Comparison of ENCODE assay signal across 10 cellular contexts in the genomic region with DNA sequence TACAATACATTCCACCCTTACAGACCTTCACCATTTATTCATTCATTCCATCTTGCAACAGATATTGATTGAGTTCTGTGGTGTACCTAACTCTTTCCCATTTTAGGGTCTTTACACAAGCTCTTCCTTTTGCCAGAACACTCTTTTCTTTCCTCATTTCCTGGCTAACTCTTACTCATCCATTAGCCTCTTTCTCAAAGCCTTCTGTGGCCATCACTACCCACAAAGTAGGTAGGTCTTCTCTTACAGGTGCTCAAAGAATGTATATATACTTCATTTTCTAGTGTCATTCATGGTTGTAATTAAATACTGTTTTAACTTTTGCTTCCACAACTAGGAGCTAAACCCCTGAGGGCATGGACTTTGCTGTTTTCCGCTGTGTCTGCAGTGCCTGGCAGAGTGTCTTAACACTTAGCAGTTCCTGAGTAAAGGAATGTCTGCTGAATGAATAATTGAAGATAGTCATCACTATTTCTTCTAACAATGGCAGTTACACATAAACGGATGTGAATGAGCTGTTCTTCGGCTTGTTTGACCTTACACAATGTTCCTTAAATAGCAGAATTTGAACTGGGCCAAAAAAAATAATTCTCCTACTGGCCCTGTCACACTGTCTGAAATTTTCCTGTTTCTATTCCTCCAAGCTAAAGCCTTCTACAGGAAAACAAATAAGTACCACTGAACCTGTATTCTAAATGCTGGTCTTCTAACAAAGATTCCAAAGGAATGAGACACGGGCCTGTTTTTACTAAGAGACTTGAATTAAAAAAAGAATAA. TPM values are rescaled to one million over a fixed set of nuclear protein-coding genes. Genes with fewer than 3 reads are reported as not detected.
DNase-seq lines count a peak whose midpoint lies in the region; ATAC-seq, FAIRE-seq and TF ChIP-seq lines count a peak whose summit lies in the region.
"Had no signal": no experiment of that assay in that cellular context is flagged by ENCODE, and none has a peak within 500 bp of the region (broad histone marks: within the 10 kb centered on the region; RNA-seq: fewer than 3 reads in every experiment).

No MANE protein-coding gene starts in this region.

- CTCF ChIA-PET in SK-N-SH (lab: Yijun Ruan, JAX): interaction anchor here (0.6 to 2.2 kb wide), 4 partner anchors 15 to 68 kb away, joined by 3 to 7 read pairs (median 3); partner anchors contain the start of gene BCAP29

- TF ChIP-seq EP300 in SK-N-SH (IDR thresholded peaks at IDR 0.05; ENCODE audit: borderline replicate concordance in 1 of 2, low read depth in 1 of 2, low read length in 1 of 2): peak in 1 of 2 experiments; percentile 90; a peak in 3 of 4 replicates

- peaks cover 2 to 25% of the 10 kb centered on the region in 2 experiments; a peak in 3 of 4 replicates for H3K4me1 ChIP-seq in SK-N-SH (ENCODE audit: control insufficient read depth in 1 of 2, insufficient read depth in 2 of 2, low read depth in 1 of 2, low read length in 1 of 2)
- H3K4me1 ChIP-seq in small intestine (ENCODE audit: control insufficient read depth in 2 of 2, insufficient read depth in 1 of 2, low read depth in 1 of 2, low read length in 1 of 2): no peaks in the 10 kb centered on the region

- H3K27ac ChIP-seq in SK-N-SH (ENCODE audit: low read depth in 2 of 2, low read length in 1 of 2) (peak overlapping the region; percentile 62 to 97; a peak in 3 of 4 replicates), small intestine (ENCODE audit: low read depth in 1 of 2, low read length in 1 of 2) (peak overlapping the region in 1 of 2 donors; percentile 44)

- ATAC-seq in HG03565 (IDR thresholded peaks at IDR 0.05; ENCODE audit: unreplicated experiment): no peak

- no peaks in the 10 kb centered on the region for H3K27me3 ChIP-seq in SK-N-SH (ENCODE audit: insufficient read depth)
- H3K27me3 ChIP-seq in small intestine (ENCODE audit: control insufficient read depth in 2 of 2, insufficient read depth in 2 of 2, low read length in 2 of 2): no peaks in the 10 kb centered on the region

- no peak for FAIRE-seq in small intestine (lab: Jason Lieb, UNC)
- FAIRE-seq: G401.6 had no signal

- DNase-seq in ELR (ENCODE audit: low read depth) (peak; percentile 95), SK-N-SH (no peak), fibroblast of the conjunctiva (ENCODE audit: low read depth) (peak; percentile 55), pons (ENCODE audit: low spot score) (peak; percentile 47), T-helper 9 cell (no peak), small intestine (no peak)
- DNase-seq in stimulated activated CD4-positive, alpha-beta T cell treated with anti-CD3 and anti-CD28 coated beads, Interleukin-4, amount 100 ng/mL, for 4 hours: no peak
- DNase-seq: SHP77 had no signal

- no peak overlapping the region; a peak in 1 of 4 replicates for H3K4me3 ChIP-seq in SK-N-SH (ENCODE audit: low read depth in 2 of 2, low read length in 1 of 2)
- no peak overlapping the region for H3K4me3 ChIP-seq in small intestine (ENCODE audit: low read depth in 1 of 2, low read length in 2 of 2)

- peaks cover 15% of the 10 kb centered on the region; the same call in 1 of the 2 replicates for H3K79me2 ChIP-seq in SK-N-SH (ENCODE audit: insufficient read depth)

- POLR2A ChIA-PET in SK-N-SH (lab: Yijun Ruan, JAX): no interaction called here

- peak overlapping the region; percentile 62 for H3K4me2 ChIP-seq in SK-N-SH

- H4K20me1 ChIP-seq in SK-N-SH (ENCODE audit: insufficient read depth): no peaks in the 10 kb centered on the region

- no peak for TF ChIP-seq CTCF in SK-N-SH (IDR thresholded peaks at IDR 0.05)

- peak overlapping the region; percentile 52 for H3K9ac ChIP-seq in SK-N-SH

- 14% methylated on average over 4 of the region's 4 CpGs for WGBS in SK-N-SH (ENCODE audit: low lambda C conversion rate)
- 71 to 93% (median 91%) methylated on average over 4 of the region's 4 CpGs for WGBS in small intestine, 3 donors

- peaks cover 57% of the 10 kb centered on the region for H3F3A ChIP-seq in SK-N-SH (replicated peaks; ENCODE audit: insufficient read depth)

- TF ChIP-seq RAD21 in SK-N-SH (IDR thresholded peaks at IDR 0.05; ENCODE audit: low read length): no peak

- peaks cover 37 to 49% of the 10 kb centered on the region in 2 experiments for H3K36me3 ChIP-seq in SK-N-SH (replicated peaks in 1 of 2; ENCODE audit: control insufficient read depth in 1 of 2, insufficient read depth in 2 of 2, low read length in 1 of 2)
- peaks cover 0 to 2% of the 10 kb centered on the region in 2 donors for H3K36me3 ChIP-seq in small intestine (ENCODE audit: control insufficient read depth in 2 of 2, insufficient read depth in 2 of 2, low read length in 2 of 2)

- no peaks in the 10 kb centered on the region for H3K9me2 ChIP-seq in SK-N-SH

- H3K9me3 ChIP-seq in SK-N-SH (no peaks in the 10 kb centered on the region), small intestine (ENCODE audit: control insufficient read depth, low read depth) (no peaks in the 10 kb centered on the region)

- peak overlapping the region; percentile 43 for H2AFZ ChIP-seq in SK-N-SH (ENCODE audit: low read depth)

TF ChIP-seq in SK-N-SH, 30 proteins besides CTCF, POLR2A, EP300 and RAD21 (continues in another document):
- no peak for TF ChIP-seq NRF1 (IDR thresholded peaks at IDR 0.05; ENCODE audit: low read depth, low read length)
- peak; percentile 91 for TF ChIP-seq JUND (IDR thresholded peaks at IDR 0.05)
- TF ChIP-seq TAF1 (IDR thresholded peaks at IDR 0.05; ENCODE audit: borderline replicate concordance, low read depth, low read length): no peak
- TF ChIP-seq, protein P1, sequence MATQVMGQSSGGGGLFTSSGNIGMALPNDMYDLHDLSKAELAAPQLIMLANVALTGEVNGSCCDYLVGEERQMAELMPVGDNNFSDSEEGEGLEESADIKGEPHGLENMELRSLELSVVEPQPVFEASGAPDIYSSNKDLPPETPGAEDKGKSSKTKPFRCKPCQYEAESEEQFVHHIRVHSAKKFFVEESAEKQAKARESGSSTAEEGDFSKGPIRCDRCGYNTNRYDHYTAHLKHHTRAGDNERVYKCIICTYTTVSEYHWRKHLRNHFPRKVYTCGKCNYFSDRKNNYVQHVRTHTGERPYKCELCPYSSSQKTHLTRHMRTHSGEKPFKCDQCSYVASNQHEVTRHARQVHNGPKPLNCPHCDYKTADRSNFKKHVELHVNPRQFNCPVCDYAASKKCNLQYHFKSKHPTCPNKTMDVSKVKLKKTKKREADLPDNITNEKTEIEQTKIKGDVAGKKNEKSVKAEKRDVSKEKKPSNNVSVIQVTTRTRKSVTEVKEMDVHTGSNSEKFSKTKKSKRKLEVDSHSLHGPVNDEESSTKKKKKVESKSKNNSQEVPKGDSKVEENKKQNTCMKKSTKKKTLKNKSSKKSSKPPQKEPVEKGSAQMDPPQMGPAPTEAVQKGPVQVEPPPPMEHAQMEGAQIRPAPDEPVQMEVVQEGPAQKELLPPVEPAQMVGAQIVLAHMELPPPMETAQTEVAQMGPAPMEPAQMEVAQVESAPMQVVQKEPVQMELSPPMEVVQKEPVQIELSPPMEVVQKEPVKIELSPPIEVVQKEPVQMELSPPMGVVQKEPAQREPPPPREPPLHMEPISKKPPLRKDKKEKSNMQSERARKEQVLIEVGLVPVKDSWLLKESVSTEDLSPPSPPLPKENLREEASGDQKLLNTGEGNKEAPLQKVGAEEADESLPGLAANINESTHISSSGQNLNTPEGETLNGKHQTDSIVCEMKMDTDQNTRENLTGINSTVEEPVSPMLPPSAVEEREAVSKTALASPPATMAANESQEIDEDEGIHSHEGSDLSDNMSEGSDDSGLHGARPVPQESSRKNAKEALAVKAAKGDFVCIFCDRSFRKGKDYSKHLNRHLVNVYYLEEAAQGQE (IDR thresholded peaks at IDR 0.05; ENCODE audit: low read depth, low read length): no peak
- no peak for TF ChIP-seq IRF3 (IDR thresholded peaks at IDR 0.05; ENCODE audit: low read depth, low read length)
- TF ChIP-seq ZBTB33 (IDR thresholded peaks at IDR 0.05; ENCODE audit: borderline replicate concordance, low read depth): 0 out of 2 replicates have a peak, but pooled peaks have one; percentile 40
- no peak for TF ChIP-seq GATA2 (CRISPR knock-in tag; IDR thresholded peaks at IDR 0.05)
- TF ChIP-seq GABPA (IDR thresholded peaks at IDR 0.05; ENCODE audit: low read depth): no peak
- no peak for TF ChIP-seq FOXJ3 (CRISPR knock-in tag; IDR thresholded peaks at IDR 0.05)

RNA-seq across cellular contexts. Expression of gene BCAP29, which starts 15.1 kb away (rescaled TPM):
- polyA plus RNA-seq in SK-N-SH (2012; rRNA removed): 29.2 and 46.2 TPM in 2 replicates
- polyA plus RNA-seq in SK-N-SH (2012; cell fraction: cytosol; rRNA removed): 57.5 and 62.3 TPM in 2 replicates
- 19.1 and 27.5 TPM in 2 replicates for polyA plus RNA-seq in SK-N-SH (2012; cell fraction: nucleus; rRNA removed)
- polyA plus RNA-seq in small intestine: 10 to 100 TPM; 16.8 to 39.6 (median 18.6) TPM

RNA-seq across cellular contexts. Expression of gene DUS4L, which starts 31.4 kb away (rescaled TPM):
- polyA plus RNA-seq in SK-N-SH (2012; rRNA removed) (9.7 and 11.5 TPM in 2 replicates), small intestine (1 to 10 TPM; 3.5 to 4.7 (median 3.8) TPM)
- polyA plus RNA-seq in SK-N-SH (2012; cell fraction: cytosol; rRNA removed): 12.1 and 16.3 TPM in 2 replicates
- polyA plus RNA-seq in SK-N-SH (2012; cell fraction: nucleus; rRNA removed): 11.8 and 18.8 TPM in 2 replicates

RNA-seq across cellular contexts. Expression of gene COG5, which starts 31.4 kb away (rescaled TPM):
- polyA plus RNA-seq in SK-N-SH (2012; rRNA removed) (21.2 and 28.6 TPM in 2 replicates), small intestine (10 to 100 TPM; 10.3 to 13.4 (median 11.6) TPM)
- 26.1 and 31.4 TPM in 2 replicates for polyA plus RNA-seq in SK-N-SH (2012; cell fraction: cytosol; rRNA removed)
- polyA plus RNA-seq in SK-N-SH (2012; cell fraction: nucleus; rRNA removed): 22.1 and 34.2 TPM in 2 replicates

Comparison
In these comparisons a context has a peak if more than half of its experiments do, and no peak if none do; other contexts are left out.
1. DNase-seq: peak in ELR (single experiment), fibroblast of the conjunctiva (single experiment) and pons (single experiment); none in SK-N-SH (single experiment), stimulated activated CD4-positive, alpha-beta T cell treated with anti-CD3 and anti-CD28 coated beads, Interleukin-4, amount 100 ng/mL, for 4 hours (0 of 2), T-helper 9 cell (single experiment) and small intestine (single experiment).